1 cellular context compared by ENCODE assay signal in the genomic region with DNA sequence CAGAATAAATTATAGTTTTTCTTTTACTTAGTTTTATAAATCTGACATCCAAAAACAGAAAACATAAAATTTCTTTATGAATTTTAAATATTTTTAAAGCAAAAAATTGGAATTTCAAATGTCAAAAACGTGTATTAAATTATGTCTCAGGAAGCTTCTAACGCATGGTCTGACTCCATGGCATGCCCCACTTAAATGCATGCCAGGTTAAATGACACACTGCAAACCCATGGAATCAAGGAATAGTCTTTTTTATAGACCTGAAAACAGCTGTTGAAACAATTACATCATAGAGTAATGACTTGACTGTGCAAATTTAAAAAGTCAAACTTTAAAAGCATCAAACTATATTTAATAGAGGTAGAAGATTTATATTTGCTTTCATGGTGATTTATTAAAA.
TF ChIP-seq lines count a peak whose summit lies in the region.

No MANE protein-coding gene starts in this region.

TF ChIP-seq in HEK293, 187 proteins besides CTCF, POLR2A, EP300 and RAD21 (continued from another document):
- TF ChIP-seq, protein P1, sequence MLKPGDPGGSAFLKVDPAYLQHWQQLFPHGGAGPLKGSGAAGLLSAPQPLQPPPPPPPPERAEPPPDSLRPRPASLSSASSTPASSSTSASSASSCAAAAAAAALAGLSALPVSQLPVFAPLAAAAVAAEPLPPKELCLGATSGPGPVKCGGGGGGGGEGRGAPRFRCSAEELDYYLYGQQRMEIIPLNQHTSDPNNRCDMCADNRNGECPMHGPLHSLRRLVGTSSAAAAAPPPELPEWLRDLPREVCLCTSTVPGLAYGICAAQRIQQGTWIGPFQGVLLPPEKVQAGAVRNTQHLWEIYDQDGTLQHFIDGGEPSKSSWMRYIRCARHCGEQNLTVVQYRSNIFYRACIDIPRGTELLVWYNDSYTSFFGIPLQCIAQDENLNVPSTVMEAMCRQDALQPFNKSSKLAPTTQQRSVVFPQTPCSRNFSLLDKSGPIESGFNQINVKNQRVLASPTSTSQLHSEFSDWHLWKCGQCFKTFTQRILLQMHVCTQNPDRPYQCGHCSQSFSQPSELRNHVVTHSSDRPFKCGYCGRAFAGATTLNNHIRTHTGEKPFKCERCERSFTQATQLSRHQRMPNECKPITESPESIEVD (tag by site-specific recombination; IDR thresholded peaks at IDR 0.05): 0 out of 2 replicates have a peak, but pooled peaks have one; percentile 18
- TF ChIP-seq ATF2 (tag by site-specific recombination; IDR thresholded peaks at IDR 0.05; ENCODE audit: low read depth) (peak; percentile 12; the same call in 1 of the 2 replicates), ZBTB7A (tag by site-specific recombination; IDR thresholded peaks at IDR 0.05; ENCODE audit: low read depth) (no peak), ZNF133 (tag by site-specific recombination; IDR thresholded peaks at IDR 0.05) (no peak)
